Comparison of ENCODE assay signal across 8 cellular contexts in the genomic region with DNA sequence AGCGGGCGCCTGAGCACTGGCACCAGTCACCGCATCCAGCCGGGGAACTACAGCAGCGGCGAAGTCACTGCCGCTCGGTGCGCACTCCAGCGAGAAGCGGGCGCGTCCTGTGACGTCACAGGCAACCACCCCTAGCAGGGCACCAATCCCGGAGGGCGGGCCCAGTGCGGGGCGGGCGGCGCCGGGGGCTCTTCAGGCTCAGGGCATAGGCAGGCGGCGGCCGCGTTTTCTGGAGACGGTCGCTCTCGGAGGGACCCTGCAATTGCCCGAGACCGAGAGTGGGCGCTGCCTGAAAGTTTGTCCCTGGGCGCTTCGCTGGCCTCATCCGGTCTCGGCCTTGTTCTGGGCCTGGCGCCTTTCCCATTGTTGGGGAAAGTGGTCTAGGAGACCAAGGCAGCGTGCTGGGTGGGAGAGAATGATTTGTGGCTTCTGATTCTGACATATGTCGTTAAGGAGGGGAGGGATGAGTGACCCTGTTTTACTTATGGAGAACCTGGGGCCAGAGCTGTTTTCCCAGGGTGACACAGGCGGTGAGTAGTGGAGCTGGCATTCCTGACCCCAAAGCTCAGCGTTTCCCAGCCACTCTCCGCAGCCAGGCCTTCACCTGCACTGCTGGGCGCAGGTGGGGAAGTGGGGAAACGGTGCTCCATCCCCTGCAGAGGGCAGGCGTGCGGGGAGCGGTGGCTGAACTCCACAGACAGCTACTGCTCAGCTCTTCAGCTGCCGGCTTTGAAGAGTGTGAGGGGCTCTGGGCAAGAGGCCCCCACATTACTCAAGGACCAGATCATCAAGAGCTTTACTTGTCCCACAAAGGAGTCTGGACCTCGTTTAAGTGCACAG. TPM values are rescaled to one million over a fixed set of nuclear protein-coding genes. Genes with fewer than 3 reads are reported as not detected.
DNase-seq lines count a peak whose midpoint lies in the region; TF ChIP-seq lines count a peak whose summit lies in the region.
"Not testable (repeated sequence)": the region's sequence is repeated elsewhere in the genome, so short reads cannot be mapped to it uniquely, and the experiment has no call there.

TSS of gene FAHD2B (minus strand) at position 111 of the 840 bp plus-strand sequence. CDS start 3,176 bp downstream, outside the sequence.

- not testable (repeated sequence) for H3F3A ChIP-seq in DOHH2 (ENCODE audit: control insufficient read depth, insufficient read depth)

- not testable (repeated sequence) for H4K91ac ChIP-seq in H9 (ENCODE audit: insufficient read length, low read depth, low read length)

- not testable (repeated sequence) for H3K9ac ChIP-seq in H9 (ENCODE audit: extremely low read depth, insufficient read length, low read length)

- not testable (repeated sequence) for H3K79me1 ChIP-seq in H9 (ENCODE audit: insufficient read depth, low read depth, low read length, poor library complexity, severe bottlenecking)

- H3K9me3 Mint-ChIP-seq in H9, nephron: not testable (repeated sequence)

- WGBS in H9 (ENCODE audit: extremely low coverage, insufficient read length, low lambda C conversion rate): no CpG with 5 or more reads among the region's 48 CpGs

- not testable (repeated sequence) for H3K27me3 ChIP-seq in DOHH2 (ENCODE audit: control insufficient read depth, low read length); H9 (ENCODE audit: insufficient read depth, low read length)

- H3K23me2 ChIP-seq in H9 (ENCODE audit: insufficient read length, low read depth, low read length, poor library complexity, severe bottlenecking): not testable (repeated sequence)

- not testable (repeated sequence) for H4K5ac ChIP-seq in H9 (ENCODE audit: insufficient read length, low read depth, low read length)

- H3K36me3 Mint-ChIP-seq in H9 (ENCODE audit: insufficient read depth in 1 of 3, low read depth in 3 of 3); nephron (ENCODE audit: low read depth): not testable (repeated sequence)

- not testable (repeated sequence) for H3K4me1 ChIP-seq in DOHH2 (ENCODE audit: control insufficient read depth, low read length); H9 (ENCODE audit: insufficient read depth, low read length)

- not testable (repeated sequence) for H2AFZ ChIP-seq in H9 (ENCODE audit: low read length)

- H3K56ac ChIP-seq in H9 (ENCODE audit: insufficient read length, low read depth, low read length): not testable (repeated sequence)

- H3K27me3 Mint-ChIP-seq in H9 (ENCODE audit: low read depth); nephron (ENCODE audit: low read depth): not testable (repeated sequence)

- not testable (repeated sequence) for H3K36me3 ChIP-seq in DOHH2 (ENCODE audit: control insufficient read depth, low read length)

- H3K9me3 ChIP-seq in DOHH2 (ENCODE audit: control insufficient read depth, insufficient read depth, low read length); H9 (ENCODE audit: control insufficient read depth, low read depth, low read length): not testable (repeated sequence)

- H3K14ac ChIP-seq in H9 (ENCODE audit: insufficient read depth, low read length): not testable (repeated sequence)

- H3K4me3 ChIP-seq in DOHH2 (ENCODE audit: low read length): peak within 1 kb of the TSS; percentile 68
- H3K4me3 ChIP-seq in fibroblast of pulmonary artery (replicated peaks; ENCODE audit: low read depth, low read length): peak within 1 kb of the TSS; percentile 36

- H4K8ac ChIP-seq in H9 (replicated peaks; ENCODE audit: insufficient read length, low read depth, low read length): not testable (repeated sequence)

- not testable (repeated sequence) for H2BK12ac ChIP-seq in H9 (ENCODE audit: insufficient read length, low read depth, low read length)

- H4K20me1 ChIP-seq in DOHH2 (ENCODE audit: control insufficient read depth, insufficient read depth, low read depth, low read length); H9 (ENCODE audit: control insufficient read depth, insufficient read depth, insufficient read length): not testable (repeated sequence)

- H3K27ac Mint-ChIP-seq in H9 (peak within 1 kb of the TSS in 1 of 3 experiments; percentile 49; a peak in 2 of 7 replicates), nephron (peak within 1 kb of the TSS in 2 of 3 experiments; percentile 38 to 45)

- H2BK120ac ChIP-seq in H9 (ENCODE audit: low read depth, low read length, poor library complexity, severe bottlenecking): not testable (repeated sequence)

- H3K27ac ChIP-seq in DOHH2 (ENCODE audit: low read depth, low read length); H9 (ENCODE audit: insufficient read length, low read depth, low read length): not testable (repeated sequence)

- H3K4me2 ChIP-seq in DOHH2 (ENCODE audit: low read length) (peak within 1 kb of the TSS; percentile 65), H9 (ENCODE audit: insufficient read depth, insufficient read length, low read length) (peak within 1 kb of the TSS; percentile 58)

- H2AK5ac ChIP-seq in H9 (ENCODE audit: insufficient read length, low read length): not testable (repeated sequence)

- not testable (repeated sequence) for H3K4ac ChIP-seq in H9 (ENCODE audit: low read depth, low read length)

- not testable (repeated sequence) for H3K4me1 Mint-ChIP-seq in H9, nephron

- not testable (repeated sequence) for TF ChIP-seq CTCF in DOHH2 (IDR thresholded peaks at IDR 0.05; ENCODE audit: low read depth, low read length, poor library complexity, severe bottlenecking); fibroblast of pulmonary artery (IDR thresholded peaks at IDR 0.05; ENCODE audit: low read length, missing control alignments); nephron (IDR thresholded peaks at IDR 0.05; ENCODE audit: unreplicated experiment in 3 of 3)
- TF ChIP-seq CTCF in H9 (conservative IDR thresholded peaks at IDR 0.05): 0 out of 3 replicates have a peak, but pooled peaks have one; percentile 17

- in situ Hi-C loops in SK-MEL-5 (cut with HindIII; ENCODE audit: low pct_unique_long_range_greater_than_20kb, low sequenced_read_pairs): not testable (repeated sequence)

- H2BK15ac ChIP-seq in H9 (ENCODE audit: low read depth, low read length): not testable (repeated sequence)

- not testable (repeated sequence) for H3K18ac ChIP-seq in H9 (ENCODE audit: insufficient read length, low read depth, low read length)

- DNase-seq in H9 (peak; percentile 81), LHCN-M2 (ENCODE audit: low read depth) (peak; percentile 29), SK-MEL-5 (ENCODE audit: low read depth, low spot score) (peak; percentile 57), fibroblast of pulmonary artery (ENCODE audit: low read depth) (peak; percentile 45)
- peak; percentile 77 for DNase-seq in activated T-helper 9 cell treated with anti-CD3 and anti-CD28 coated beads, Interleukin-2, amount 50 U/mL, for 16 hours (ENCODE audit: low read depth)
- peak; percentile 55 to 85 for DNase-seq in stimulated activated CD8-positive, alpha-beta memory T cell treated with anti-CD3 and anti-CD28 coated beads, Interleukin-7, amount 100 ng/mL, for 48 hours (ENCODE audit: extremely low read depth in 1 of 2, low read depth in 1 of 2)

- not testable (repeated sequence) for H2BK20ac ChIP-seq in H9 (ENCODE audit: low read depth, low read length, poor library complexity, severe bottlenecking)

- not testable (repeated sequence) for H3K9me2 ChIP-seq in DOHH2 (replicated peaks; ENCODE audit: control insufficient read depth, low read length)

- not testable (repeated sequence) for H2BK5ac ChIP-seq in H9 (ENCODE audit: insufficient read length, low read length)

- H3K4me3 Mint-ChIP-seq in H9 (peak within 1 kb of the TSS; percentile 70 to 83), nephron (peak within 1 kb of the TSS; percentile 82 to 87 (median 86))

- H3K79me2 ChIP-seq in DOHH2 (ENCODE audit: control insufficient read depth, low read length); H9 (ENCODE audit: insufficient read depth, low read length): not testable (repeated sequence)

- H3T11ph ChIP-seq in H9 (ENCODE audit: low read length): not testable (repeated sequence)

- H3K23ac ChIP-seq in H9 (ENCODE audit: insufficient read length, low read depth, low read length): not testable (repeated sequence)

RNA-seq across cellular contexts. Expression of gene FAHD2B, which starts in this region (rescaled TPM):
- total RNA-seq in H9 (2021) (34.5 and 36.9 TPM in 2 replicates), LHCN-M2 (2014; rRNA removed) (0.23 and 1.3 TPM in 2 replicates)
- polyA plus RNA-seq in LHCN-M2 (2012): 0.73 TPM
- total RNA-seq in SK-MEL-5 (2014; rRNA removed; shearing (Covaris generic)): 15.3 and 16.9 TPM in 2 replicates
- polyA plus RNA-seq in SK-MEL-5 (2015; cell fraction: cytosol; rRNA removed): 22.1 and 24.3 TPM in 2 replicates
- polyA plus RNA-seq in SK-MEL-5 (2015; cell fraction: nucleus; rRNA removed): 57.0 and 115 TPM in 2 replicates

Comparison
In these comparisons a context has a peak if more than half of its experiments do, and no peak if none do; other contexts are left out.
1. DNase-seq: peak in every context shown above with its lines; median percentile 81 in H9; 77 in activated T-helper 9 cell treated with anti-CD3 and anti-CD28 coated beads, Interleukin-2, amount 50 U/mL, for 16 hours; 70 in stimulated activated CD8-positive, alpha-beta memory T cell treated with anti-CD3 and anti-CD28 coated beads, Interleukin-7, amount 100 ng/mL, for 48 hours; 57 in SK-MEL-5; 45 in fibroblast of pulmonary artery; 29 in LHCN-M2.